In genomic region chr7:46155367-46155766, GRCh38 we compare ENCODE assay signal across 22 cellular contexts.
"Had no signal": no experiment of that assay in that cellular context is flagged by ENCODE, and none has a peak within 500 bp of the region (broad histone marks: within the 10 kb centered on the region; RNA-seq: fewer than 3 reads in every experiment).

No MANE protein-coding gene starts in this region.

- H3K27me3 Mint-ChIP-seq: activated CD4-positive, alpha-beta T cell treated with anti-CD3 and anti-CD28 coated beads, Interleukin-2, amount 10 ng/mL, durations not matched to agents 24 days and 14 days; activated CD8-positive, alpha-beta T cell treated with anti-CD3 and anti-CD28 coated beads for 36 hours; effector memory CD8-positive, alpha-beta T cell had no signal

- H3K36me3 Mint-ChIP-seq: brain, naive B cell had no signal

- H3K27ac ChIP-seq: esophagus squamous epithelium, left lung, thyroid gland had no signal

- H3K36me3 ChIP-seq: esophagus squamous epithelium, left lung, thyroid gland had no signal

- DNase-seq: activated CD4-positive, alpha-beta T cell treated with anti-CD3 and anti-CD28 coated beads, Interleukin-2, amount 10 ng/mL, durations not matched to agents 24 days and 14 days; activated CD4-positive, CD25-positive, alpha-beta regulatory T cell; activated CD8-positive, alpha-beta T cell treated with anti-CD3 and anti-CD28 coated beads for 36 hours; activated naive CD4-positive, alpha-beta T cell treated with anti-CD3 and anti-CD28 coated beads for 36 hours; activated T-cell treated with anti-CD3 and anti-CD28 coated beads, Interleukin-2, amount 50 U/mL, for 4 hours; anterior cingulate cortex; caudate nucleus; effector memory CD8-positive, alpha-beta T cell; esophagus squamous epithelium; hippocampal formation; left lung; mammary epithelial cell; naive B cell; retina; stimulated activated CD4-positive, alpha-beta T cell treated with anti-CD3 and anti-CD28 coated beads, Interleukin-12 subunit alpha, Interleukin-12 subunit beta, amount 100 ng/mL, for 4 hours; stimulated activated CD4-positive, alpha-beta T cell treated with anti-CD3 and anti-CD28 coated beads, Interleukin-1b, Interleukin-23, amount 100 ng/mL, for 48 hours; stimulated activated CD8-positive, alpha-beta memory T cell treated with anti-CD3 and anti-CD28 coated beads, Interleukin-4, amount 100 ng/mL, for 48 hours; stimulated activated naive CD4-positive, alpha-beta T cell; T1000; thyroid gland had no signal

- H3K4me1 Mint-ChIP-seq: activated CD4-positive, alpha-beta T cell treated with anti-CD3 and anti-CD28 coated beads, Interleukin-2, amount 10 ng/mL, durations not matched to agents 24 days and 14 days; naive B cell had no signal

- H3K9me3 Mint-ChIP-seq: activated CD4-positive, alpha-beta T cell treated with anti-CD3 and anti-CD28 coated beads, Interleukin-2, amount 10 ng/mL, durations not matched to agents 24 days and 14 days; activated CD8-positive, alpha-beta T cell treated with anti-CD3 and anti-CD28 coated beads for 36 hours; activated naive CD4-positive, alpha-beta T cell treated with anti-CD3 and anti-CD28 coated beads for 36 hours; brain; effector memory CD8-positive, alpha-beta T cell; neural crest cell had no signal

- H3K9me3 ChIP-seq: esophagus squamous epithelium, left lung, thyroid gland had no signal

- ATAC-seq: activated CD8-positive, alpha-beta T cell treated with anti-CD3 and anti-CD28 coated beads for 36 hours; activated T-cell treated with anti-CD3 and anti-CD28 coated beads, Interleukin-2, amount 50 U/mL, for 4 hours; effector memory CD8-positive, alpha-beta T cell; left lung had no signal

- H3K27ac Mint-ChIP-seq: activated CD4-positive, alpha-beta T cell treated with anti-CD3 and anti-CD28 coated beads, Interleukin-2, amount 10 ng/mL, durations not matched to agents 24 days and 14 days; activated CD8-positive, alpha-beta T cell treated with anti-CD3 and anti-CD28 coated beads for 36 hours; activated naive CD4-positive, alpha-beta T cell treated with anti-CD3 and anti-CD28 coated beads for 36 hours; effector memory CD8-positive, alpha-beta T cell; naive B cell had no signal

- H3K4me1 ChIP-seq: esophagus squamous epithelium, left lung, thyroid gland had no signal

- H3K4me3 ChIP-seq: esophagus squamous epithelium, left lung, thyroid gland had no signal

- H3K4me3 Mint-ChIP-seq: activated CD4-positive, alpha-beta T cell treated with anti-CD3 and anti-CD28 coated beads, Interleukin-2, amount 10 ng/mL, durations not matched to agents 24 days and 14 days; activated CD8-positive, alpha-beta T cell treated with anti-CD3 and anti-CD28 coated beads for 36 hours; activated naive CD4-positive, alpha-beta T cell treated with anti-CD3 and anti-CD28 coated beads for 36 hours; activated T-cell treated with anti-CD3 and anti-CD28 coated beads, Interleukin-2, amount 50 U/mL, for 4 hours; brain; effector memory CD8-positive, alpha-beta T cell; naive B cell; neural crest cell had no signal

- H3K27me3 ChIP-seq: left lung, thyroid gland had no signal
